Comparison of ENCODE assay signal across 15 cellular contexts in the genomic region with DNA sequence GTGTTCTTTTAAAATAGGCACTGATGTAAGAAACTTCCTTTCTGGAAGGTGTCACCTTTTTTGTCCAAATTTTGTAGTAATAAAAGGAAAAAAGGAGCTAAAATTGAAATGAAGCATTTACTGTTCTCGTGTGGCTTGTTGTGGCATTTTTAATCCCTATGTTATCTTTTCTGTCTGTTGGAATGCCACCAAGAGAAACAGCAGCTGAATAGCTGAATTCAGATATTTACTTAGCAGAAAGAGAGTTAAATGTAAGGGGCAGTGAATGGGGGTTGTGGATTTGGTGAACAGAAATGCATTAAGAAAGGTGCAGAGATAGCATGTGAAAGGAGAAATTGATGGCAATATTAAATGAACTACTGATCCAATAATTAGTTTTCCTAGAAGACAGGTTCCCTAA.
"Had no signal": no experiment of that assay in that cellular context is flagged by ENCODE, and none has a peak within 500 bp of the region (broad histone marks: within the 10 kb centered on the region; RNA-seq: fewer than 3 reads in every experiment).

No MANE protein-coding gene starts in this region.

- H3K4me3 ChIP-seq: body of pancreas, ovary, right lobe of liver had no signal

- H3K27me3 ChIP-seq: body of pancreas, ovary, right lobe of liver had no signal

- H3K4me1 ChIP-seq: body of pancreas, right lobe of liver had no signal

- H3K36me3 ChIP-seq: ovary, right lobe of liver, WERI-Rb-1 had no signal

- H3K9me3 ChIP-seq: body of pancreas, ovary, right lobe of liver had no signal

- DNase-seq: activated CD4-positive, alpha-beta memory T cell treated with anti-CD3 and anti-CD28 coated beads, Interleukin-2, amount 10 ng/mL, durations not matched to agents 7 days and 5 days; activated CD4-positive, alpha-beta T cell treated with anti-CD3 and anti-CD28 coated beads for 4 hours; activated naive CD4-positive, alpha-beta T cell treated with anti-CD3 and anti-CD28 coated beads, Interleukin-2, amount 50 U/mL, for 16 hours; activated T-cell treated with anti-CD3 and anti-CD28 coated beads, Interleukin-2, amount 50 U/mL, for 24 hours; body of pancreas; cerebellar nuclear complex; erythroblast; hippocampal formation; nephron progenitor cell; ovary; right lobe of liver; stimulated activated CD4-positive, alpha-beta T cell treated with anti-CD3 and anti-CD28 coated beads, Interleukin-1b, Interleukin-23, amount 100 ng/mL, for 48 hours; stimulated activated naive CD8-positive, alpha-beta T cell treated with anti-CD3 and anti-CD28 coated beads, Interleukin-15, amount 100 ng/mL, for 72 hours; WERI-Rb-1 had no signal

- H3K27me3 Mint-ChIP-seq: activated CD4-positive, alpha-beta memory T cell treated with anti-CD3 and anti-CD28 coated beads, Interleukin-2, amount 10 ng/mL, durations not matched to agents 7 days and 5 days; activated T-cell treated with anti-CD3 and anti-CD28 coated beads, Interleukin-2, amount 50 U/mL, for 24 hours; stimulated activated naive CD8-positive, alpha-beta T cell treated with anti-CD3 and anti-CD28 coated beads, Interleukin-15, amount 100 ng/mL, for 72 hours; type B pancreatic cell had no signal

- H3K27ac ChIP-seq: body of pancreas, ovary, right lobe of liver, WERI-Rb-1 had no signal

- H3K27ac Mint-ChIP-seq: activated CD4-positive, alpha-beta memory T cell treated with anti-CD3 and anti-CD28 coated beads, Interleukin-2, amount 10 ng/mL, durations not matched to agents 7 days and 5 days; activated T-cell treated with anti-CD3 and anti-CD28 coated beads, Interleukin-2, amount 50 U/mL, for 24 hours; nephron progenitor cell; stimulated activated naive CD8-positive, alpha-beta T cell treated with anti-CD3 and anti-CD28 coated beads, Interleukin-15, amount 100 ng/mL, for 72 hours; type B pancreatic cell had no signal

- ATAC-seq: body of pancreas; right lobe of liver; stimulated activated naive CD8-positive, alpha-beta T cell treated with anti-CD3 and anti-CD28 coated beads, Interleukin-15, amount 100 ng/mL, for 72 hours had no signal

- H3K4me1 Mint-ChIP-seq: activated CD4-positive, alpha-beta memory T cell treated with anti-CD3 and anti-CD28 coated beads, Interleukin-2, amount 10 ng/mL, durations not matched to agents 7 days and 5 days; nephron progenitor cell; stimulated activated naive CD8-positive, alpha-beta T cell treated with anti-CD3 and anti-CD28 coated beads, Interleukin-15, amount 100 ng/mL, for 72 hours had no signal

- H3K36me3 Mint-ChIP-seq: type B pancreatic cell had no signal

- H3K9me3 Mint-ChIP-seq: nephron progenitor cell; stimulated activated naive CD8-positive, alpha-beta T cell treated with anti-CD3 and anti-CD28 coated beads, Interleukin-15, amount 100 ng/mL, for 72 hours; type B pancreatic cell had no signal

- H3K4me3 Mint-ChIP-seq: activated CD4-positive, alpha-beta memory T cell treated with anti-CD3 and anti-CD28 coated beads, Interleukin-2, amount 10 ng/mL, durations not matched to agents 7 days and 5 days; activated T-cell treated with anti-CD3 and anti-CD28 coated beads, Interleukin-2, amount 50 U/mL, for 24 hours; nephron progenitor cell; stimulated activated naive CD8-positive, alpha-beta T cell treated with anti-CD3 and anti-CD28 coated beads, Interleukin-15, amount 100 ng/mL, for 72 hours; type B pancreatic cell had no signal
